Comparison of ENCODE assay signal across 8 cellular contexts in genomic region chr12:124720687-124721500, GRCh38.
A peak's percentile ranks its signal among the peaks of the same experiment; 100 is the strongest.
DNase-seq lines count a peak whose midpoint lies in the region; ATAC-seq and TF ChIP-seq lines count a peak whose summit lies in the region.

No MANE protein-coding gene starts in this region.

- no peak for TF ChIP-seq CTCF in nephron progenitor cell (IDR thresholded peaks at IDR 0.05)

- peaks cover 46% of the 10 kb centered on the region for H3K4me1 Mint-ChIP-seq in nephron progenitor cell

- peaks cover 8% of the 10 kb centered on the region for H3K9me3 Mint-ChIP-seq in nephron progenitor cell

- peak overlapping the region; percentile 12 for H3K27ac Mint-ChIP-seq in nephron progenitor cell

- no peak overlapping the region for H3K4me3 Mint-ChIP-seq in nephron progenitor cell

- DNase-seq in EL (peak; percentile 72), NCI-H2227 treated with DMSO at 0.1 percent for 48 hours (lab: John Stamatoyannopoulos, UW) (peak; percentile 88), dermis microvascular lymphatic vessel endothelial cell (ENCODE audit: low read depth in 2 of 2) (peak; percentile 92 to 96), nephron progenitor cell (peak; percentile 82), NCI-H1048 (lab: John Stamatoyannopoulos, UW) (no peak)
- no peak for DNase-seq in stimulated activated CD8-positive, alpha-beta memory T cell treated with anti-CD3 and anti-CD28 coated beads, Interleukin-4, amount 100 ng/mL, for 48 hours
- no peak for DNase-seq in stimulated activated CD4-positive, alpha-beta T cell treated with anti-CD3 and anti-CD28 coated beads, Interleukin-4, amount 100 ng/mL, for 24 hours

- peaks cover 19% of the 10 kb centered on the region for H3K27me3 Mint-ChIP-seq in nephron progenitor cell (ENCODE audit: low read depth, poor library complexity)

- H3K36me3 Mint-ChIP-seq in nephron progenitor cell (ENCODE audit: low read depth) = no peaks in the 10 kb centered on the region

- no peak for ATAC-seq in GM21825 (IDR thresholded peaks at IDR 0.05; ENCODE audit: unreplicated experiment)

Comparison
In these comparisons a context has a peak if more than half of its experiments do, and no peak if none do; other contexts are left out.
1. DNase-seq: peak in EL (single experiment), NCI-H2227 treated with DMSO at 0.1 percent for 48 hours (single experiment), dermis microvascular lymphatic vessel endothelial cell (2 of 2) and nephron progenitor cell (single experiment); none in stimulated activated CD8-positive, alpha-beta memory T cell treated with anti-CD3 and anti-CD28 coated beads, Interleukin-4, amount 100 ng/mL, for 48 hours (single experiment), NCI-H1048 (single experiment) and stimulated activated CD4-positive, alpha-beta T cell treated with anti-CD3 and anti-CD28 coated beads, Interleukin-4, amount 100 ng/mL, for 24 hours (single experiment).